8 cellular contexts compared by ENCODE assay signal in the genomic region with DNA sequence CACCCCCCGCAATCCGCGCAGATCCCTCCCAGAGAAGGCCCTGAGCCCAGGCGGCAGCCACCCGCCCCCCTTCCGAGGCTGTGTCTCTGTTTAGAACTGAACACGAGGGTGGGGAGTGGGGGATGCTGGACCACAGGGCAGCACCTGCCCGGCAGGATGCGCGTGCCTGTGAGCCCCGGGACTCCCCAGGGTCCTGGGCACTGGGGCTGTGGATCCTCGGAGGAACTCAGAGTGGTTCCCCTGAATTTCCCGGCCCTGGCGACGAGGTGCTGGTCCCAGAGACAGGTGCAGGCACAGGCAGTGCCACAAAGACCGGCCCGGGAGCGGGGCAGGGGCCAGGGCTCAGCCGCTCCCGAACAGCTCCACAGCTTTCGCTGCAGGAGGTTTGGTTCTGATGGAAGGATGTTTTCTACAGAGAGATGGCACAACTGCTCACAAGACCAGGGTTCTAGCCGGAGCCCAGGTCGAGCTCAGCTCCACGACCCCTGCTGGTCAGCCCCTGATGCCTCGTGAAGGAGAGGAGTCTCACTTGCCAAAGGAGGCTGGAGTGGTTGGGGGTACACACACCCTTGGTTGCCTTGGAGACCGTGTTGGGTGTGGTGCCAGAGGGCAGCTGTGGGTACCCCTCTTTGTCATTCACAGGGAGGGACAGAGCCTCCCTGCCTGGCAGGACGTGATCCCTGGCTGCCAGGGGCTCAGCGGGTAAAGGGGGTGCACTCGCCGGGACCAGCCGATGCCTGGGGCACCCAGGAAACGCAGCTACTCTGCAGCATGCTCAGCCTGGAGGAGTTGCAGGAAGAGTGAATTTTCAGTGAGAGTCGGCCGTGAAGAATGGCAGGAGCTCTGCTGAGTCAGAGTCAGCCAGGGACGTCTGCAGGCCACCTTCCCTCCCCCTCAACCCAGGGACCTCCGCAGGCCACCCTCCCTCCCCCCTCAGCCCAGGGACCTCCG. TPM values are rescaled to one million over a fixed set of nuclear protein-coding genes. Genes with fewer than 3 reads are reported as not detected.
DNase-seq lines count a peak whose midpoint lies in the region; ATAC-seq and TF ChIP-seq lines count a peak whose summit lies in the region.

No MANE protein-coding gene starts in this region.

- H3K4me1 ChIP-seq in heart right ventricle: peaks cover 10 to 23% (median 20%) of the 10 kb centered on the region in 9 donors

- peak overlapping the region; percentile 67 for H3K4me3 Mint-ChIP-seq in natural killer cell

- DNase-seq in heart right ventricle: peak in 1 of 2 donors; percentile 16
- DNase-seq in Right ventricle myocardium inferior (ENCODE audit: missing footprints): no peak
- DNase-seq in RPMI8226: peak; percentile 37
- DNase-seq in choroid plexus epithelial cell (ENCODE audit: low read depth): peak; percentile 17
- no peak for DNase-seq in natural killer cell
- no peak for DNase-seq in NCI-H510A (lab: John Stamatoyannopoulos, UW)
- DNase-seq in NCI-H446 treated with DMSO at 0.1 percent for 48 hours (lab: John Stamatoyannopoulos, UW): no peak
- no peak for DNase-seq in left lobe of liver (ENCODE audit: low spot score)

- TF ChIP-seq CTCF in heart right ventricle (IDR thresholded peaks at IDR 0.05) (no peak), choroid plexus epithelial cell (conservative IDR thresholded peaks at IDR 0.05; ENCODE audit: low read depth, low read length) (peak; percentile 15), natural killer cell (IDR thresholded peaks at IDR 0.05) (no peak)

- H3K4me1 Mint-ChIP-seq in natural killer cell: peaks cover 5 to 12% of the 10 kb centered on the region in 2 donors

- WGBS in heart right ventricle, 2 donors: 12 to 16% methylated on average over 34 to 36 of the region's 37 CpGs

- no peaks in the 10 kb centered on the region for H3K36me3 ChIP-seq in heart right ventricle

- H3K36me3 Mint-ChIP-seq in natural killer cell: no peaks in the 10 kb centered on the region

- no peak overlapping the region for H3K27ac Mint-ChIP-seq in natural killer cell

- intact Hi-C loops in heart right ventricle (cut with DNase I) (loop anchor here in 2 of 10 donors (10.0 kb wide), 1 partner anchor 60 kb away; a partner anchor contains a TSS), Right ventricle myocardium inferior (cut with DNase I) (no loop called here), natural killer cell (cut with micrococcal nuclease) (loop anchor here (5.0 kb wide), 1 partner anchor 73 kb away; no protein-coding TSS in a partner anchor)

- H3K9me3 ChIP-seq in heart right ventricle: no peaks in the 10 kb centered on the region

- peaks cover 7 to 16% of the 10 kb centered on the region in 2 donors for H3K27me3 Mint-ChIP-seq in natural killer cell (ENCODE audit: low read depth in 2 of 2)

- no peaks in the 10 kb centered on the region for H3K9me3 Mint-ChIP-seq in natural killer cell

- H3K27me3 ChIP-seq in heart right ventricle: peaks cover 0 to 24% (median 20%) of the 10 kb centered on the region in 7 donors

- peak overlapping the region in 3 of 10 donors; percentile 16 to 48 (median 44) for H3K27ac ChIP-seq in heart right ventricle

- ATAC-seq in heart right ventricle (peak in 5 of 8 donors; percentile 19 to 39 (median 23)), Right ventricle myocardium inferior (no peak), natural killer cell (peak; percentile 18 to 27 (median 20)), left lobe of liver (no peak)

- peak overlapping the region; percentile 28 to 57 (median 49) for H3K4me3 ChIP-seq in heart right ventricle
- no peak overlapping the region for H3K4me3 ChIP-seq in choroid plexus epithelial cell (ENCODE audit: low read depth, low read length)

RNA-seq across cellular contexts. Expression of a gene that starts 4.4 kb away (rescaled TPM):
- total RNA-seq in heart right ventricle (1 to 10 TPM in 1 of 10 donors, under 1 TPM in 7, not detected in 2; 0.07 to 1.2 (median 0.46) TPM), Right ventricle myocardium inferior (0.30 TPM), natural killer cell (1 to 10 TPM in 2 of 3 donors, under 1 TPM in 1; 0.39 to 6.6 (median 2.2) TPM), left lobe of liver (109 TPM)
- polyA plus RNA-seq in heart right ventricle: 1 to 10 TPM in 1 of 2 donors, under 1 TPM in 1; 0.22 to 1.0 TPM

RNA-seq across cellular contexts. Expression of a gene that starts 28.0 kb away (rescaled TPM):
- total RNA-seq in heart right ventricle (under 1 TPM in 3 of 10 donors, not detected in 7; 0.19 to 0.28 (median 0.23) TPM), Right ventricle myocardium inferior (not detected), natural killer cell (under 1 TPM in 1 of 3 donors, not detected in 2; 0.88 TPM), left lobe of liver (0.55 TPM)
- not detected for polyA plus RNA-seq in heart right ventricle

RNA-seq across cellular contexts. Expression of a gene that starts 54.1 kb away (rescaled TPM):
- 10 to 100 TPM in 1 of 10 donors, 1 to 10 TPM in 9; 1.3 to 14.2 (median 2.8) TPM for total RNA-seq in heart right ventricle
- 1 to 10 TPM; 6.4 to 7.1 TPM for polyA plus RNA-seq in heart right ventricle
- 1.2 TPM for total RNA-seq in Right ventricle myocardium inferior
- total RNA-seq in natural killer cell: under 1 TPM in 1 of 3 donors, not detected in 2; 0.45 TPM
- total RNA-seq in left lobe of liver: 0.18 TPM

Comparison
In these comparisons a context has a peak if more than half of its experiments do, and no peak if none do; other contexts are left out.
1. ATAC-seq: peak in heart right ventricle (5 of 8) and natural killer cell (3 of 3); none in Right ventricle myocardium inferior (single experiment) and left lobe of liver (single experiment).
2. DNase-seq: peak in RPMI8226 (single experiment) and choroid plexus epithelial cell (single experiment); none in Right ventricle myocardium inferior (single experiment), natural killer cell (single experiment), NCI-H510A (single experiment), NCI-H446 treated with DMSO at 0.1 percent for 48 hours (single experiment) and left lobe of liver (single experiment).
3. RNA of a gene that starts 4.4 kb away (total RNA-seq): 109 TPM in left lobe of liver (single experiment); 0.39 to 6.6 TPM in natural killer cell, 0.07 to 1.2 TPM in heart right ventricle and 0.30 TPM in Right ventricle myocardium inferior (single experiment); every median in the first group is over 10 times any median in the second.